12 cellular contexts compared by ENCODE assay signal in genomic region chr2:158931577-158931976, GRCh38. TPM values are rescaled to one million over a fixed set of nuclear protein-coding genes. Genes with fewer than 3 reads are reported as not detected.
A peak's percentile ranks its signal among the peaks of the same experiment; 100 is the strongest.
DNase-seq lines count a peak whose midpoint lies in the region; ATAC-seq and TF ChIP-seq lines count a peak whose summit lies in the region.
"Had no signal": no experiment of that assay in that cellular context is flagged by ENCODE, and none has a peak within 500 bp of the region (broad histone marks: within the 10 kb centered on the region; RNA-seq: fewer than 3 reads in every experiment).

No MANE protein-coding gene starts in this region.

- no peaks in the 10 kb centered on the region for H3K36me3 Mint-ChIP-seq in type B pancreatic cell
- no peaks in the 10 kb centered on the region for H3K36me3 Mint-ChIP-seq in activated CD4-positive, alpha-beta memory T cell treated with anti-CD3 and anti-CD28 coated beads, Interleukin-2, amount 10 ng/mL, durations not matched to agents 7 days and 5 days (ENCODE audit: low read depth)

- no peaks in the 10 kb centered on the region for H3K27me3 ChIP-seq in thyroid gland

- no peaks in the 10 kb centered on the region for H3K27me3 Mint-ChIP-seq in type B pancreatic cell
- H3K27me3 Mint-ChIP-seq in activated CD4-positive, alpha-beta memory T cell treated with anti-CD3 and anti-CD28 coated beads, Interleukin-2, amount 10 ng/mL, durations not matched to agents 7 days and 5 days, result peaks cover 5% of the 10 kb centered on the region

- intact Hi-C loops in thyroid gland (cut with DNase I), result no loop called here

- H3K4me1 ChIP-seq in thyroid gland, result peaks cover 16 to 28% of the 10 kb centered on the region in 2 donors
- H3K4me1 ChIP-seq: parathyroid adenoma had no signal

- no peaks in the 10 kb centered on the region for H3K36me3 ChIP-seq in thyroid gland

- ATAC-seq in SK-N-SH treated with all-trans-retinoic acid at 6 μM for 48 hours, result peak; percentile 97
- ATAC-seq: HepG2 had no signal

- no peak for TF ChIP-seq CTCF in fibroblast of villous mesenchyme (IDR thresholded peaks at IDR 0.05; ENCODE audit: insufficient read depth, low read depth, low read length)
- TF ChIP-seq CTCF in type B pancreatic cell (conservative IDR thresholded peaks at IDR 0.05), result no peak
- TF ChIP-seq CTCF in thyroid gland (IDR thresholded peaks at IDR 0.05), result no peak

- peaks cover 12% of the 10 kb centered on the region for H3K9me3 Mint-ChIP-seq in type B pancreatic cell
- H3K9me3 Mint-ChIP-seq in activated CD4-positive, alpha-beta memory T cell treated with anti-CD3 and anti-CD28 coated beads, Interleukin-2, amount 10 ng/mL, durations not matched to agents 7 days and 5 days, result peaks cover 5% of the 10 kb centered on the region

- peaks cover 13% of the 10 kb centered on the region for H3K4me1 Mint-ChIP-seq in type B pancreatic cell (ENCODE audit: unreplicated experiment)
- peaks cover 12% of the 10 kb centered on the region for H3K4me1 Mint-ChIP-seq in activated CD4-positive, alpha-beta memory T cell treated with anti-CD3 and anti-CD28 coated beads, Interleukin-2, amount 10 ng/mL, durations not matched to agents 7 days and 5 days

- 27 to 29% methylated on average over 2 of the region's 2 CpGs for WGBS in thyroid gland, 2 donors

- peak overlapping the region; percentile 32 for H3K4me3 Mint-ChIP-seq in type B pancreatic cell
- no peak overlapping the region for H3K4me3 Mint-ChIP-seq in activated CD4-positive, alpha-beta memory T cell treated with anti-CD3 and anti-CD28 coated beads, Interleukin-2, amount 10 ng/mL, durations not matched to agents 7 days and 5 days

- POLR2A ChIA-PET in activated CD4-positive, alpha-beta memory T cell treated with anti-CD3 and anti-CD28 coated beads, Interleukin-2, amount 10 ng/mL, durations not matched to agents 7 days and 5 days (lab: Charles Lee), result no interaction called here

- H3K27ac ChIP-seq in thyroid gland, result no peak overlapping the region
- H3K27ac ChIP-seq: parathyroid adenoma, PC-9 had no signal

- H3K4me3 ChIP-seq in fibroblast of villous mesenchyme (ENCODE audit: low read depth, low read length) (no peak overlapping the region), thyroid gland (replicated peaks in 1 of 3) (no peak overlapping the region)
- H3K4me3 ChIP-seq: PC-9 had no signal

- no peak overlapping the region for H3K27ac Mint-ChIP-seq in type B pancreatic cell
- H3K27ac Mint-ChIP-seq in activated CD4-positive, alpha-beta memory T cell treated with anti-CD3 and anti-CD28 coated beads, Interleukin-2, amount 10 ng/mL, durations not matched to agents 7 days and 5 days, result no peak overlapping the region

- TF ChIP-seq POLR2A in thyroid gland (IDR thresholded peaks at IDR 0.05), result no peak

- no peaks in the 10 kb centered on the region for H3K9me3 ChIP-seq in thyroid gland

- CTCF ChIA-PET in activated CD4-positive, alpha-beta memory T cell treated with anti-CD3 and anti-CD28 coated beads, Interleukin-2, amount 10 ng/mL, durations not matched to agents 7 days and 5 days (lab: Charles Lee), result no interaction called here

- DNase-seq in SIG-M5 treated with dmso at 0.1 percent for 504 hours (lab: John Stamatoyannopoulos, UW; ENCODE audit: unreplicated experiment) (peak; percentile 16), SIG-M5 (lab: John Stamatoyannopoulos, UW) (no peak), fibroblast of villous mesenchyme (ENCODE audit: low read depth) (peak; percentile 55), type B pancreatic cell (ENCODE audit: extremely low spot score, unreplicated experiment) (no peak), DMS79 (lab: John Stamatoyannopoulos, UW) (no peak), thyroid gland (no peak)
- no peak for DNase-seq in activated CD4-positive, alpha-beta memory T cell treated with anti-CD3 and anti-CD28 coated beads, Interleukin-2, amount 10 ng/mL, durations not matched to agents 7 days and 5 days
- DNase-seq: NCI-H2029, PC-9 had no signal

TF ChIP-seq in SK-N-SH treated with all-trans-retinoic acid at 6 μM for 48 hours, 23 proteins besides CTCF, POLR2A, EP300 and RAD21:
- no peak for TF ChIP-seq GLIS3 (CRISPR knock-in tag; IDR thresholded peaks at IDR 0.05)
- no peak for TF ChIP-seq PATZ1 (CRISPR knock-in tag; IDR thresholded peaks at IDR 0.05; ENCODE audit: borderline replicate concordance)
- no peak for TF ChIP-seq CSDC2 (CRISPR knock-in tag; IDR thresholded peaks at IDR 0.05)
- no peak for TF ChIP-seq ZNF70 (CRISPR knock-in tag; IDR thresholded peaks at IDR 0.05)
- no peak for TF ChIP-seq ZFP30 (CRISPR knock-in tag; IDR thresholded peaks at IDR 0.05)
- no peak for TF ChIP-seq ZNF8 (CRISPR knock-in tag; IDR thresholded peaks at IDR 0.05)
- no peak for TF ChIP-seq ZNF565 (CRISPR knock-in tag; conservative IDR thresholded peaks at IDR 0.05; ENCODE audit: low read depth)
- no peak for TF ChIP-seq ARNTL (CRISPR knock-in tag; IDR thresholded peaks at IDR 0.05; ENCODE audit: borderline replicate concordance, low read depth)
- no peak for TF ChIP-seq ISL1 (CRISPR knock-in tag; IDR thresholded peaks at IDR 0.05)
- no peak for TF ChIP-seq PPARA (CRISPR knock-in tag; IDR thresholded peaks at IDR 0.05; ENCODE audit: borderline replicate concordance)
- no peak for TF ChIP-seq POU6F1 (CRISPR knock-in tag; IDR thresholded peaks at IDR 0.05; ENCODE audit: borderline replicate concordance, low read depth)
- TF ChIP-seq TOX (CRISPR knock-in tag; IDR thresholded peaks at IDR 0.05; ENCODE audit: borderline replicate concordance), result no peak
- TF ChIP-seq OSR1 (CRISPR knock-in tag; IDR thresholded peaks at IDR 0.05), result no peak
- TF ChIP-seq CSRNP3 (CRISPR knock-in tag; IDR thresholded peaks at IDR 0.05), result no peak
- TF ChIP-seq ESRRG (CRISPR knock-in tag; IDR thresholded peaks at IDR 0.05), result no peak
- no peak for TF ChIP-seq ZC3H10 (CRISPR knock-in tag; IDR thresholded peaks at IDR 0.05)
- no peak for TF ChIP-seq RARB (CRISPR knock-in tag; IDR thresholded peaks at IDR 0.05)
- no peak for TF ChIP-seq SNAI2 (CRISPR knock-in tag; IDR thresholded peaks at IDR 0.05)
- no peak for TF ChIP-seq BACH2 (CRISPR knock-in tag; IDR thresholded peaks at IDR 0.05; ENCODE audit: borderline replicate concordance)
- TF ChIP-seq CREB5 (CRISPR knock-in tag; IDR thresholded peaks at IDR 0.05; ENCODE audit: low read depth), result no peak

RNA-seq across cellular contexts. Expression of gene TANC1, which starts 36.9 kb away (rescaled TPM):
- 49.9 and 74.7 TPM in 2 replicates for total RNA-seq in fibroblast of villous mesenchyme
- total RNA-seq in type B pancreatic cell (ENCODE audit: low replicate concordance), result 56.9 and 138 TPM in 2 replicates
- total RNA-seq in activated CD4-positive, alpha-beta memory T cell treated with anti-CD3 and anti-CD28 coated beads, Interleukin-2, amount 10 ng/mL, durations not matched to agents 7 days and 5 days, result under 1 TPM; 0.48 to 0.55 TPM
- 10 to 100 TPM; 51.1 to 93.8 (median 63.6) TPM for total RNA-seq in thyroid gland

Comparison
In these comparisons a context has a peak if more than half of its experiments do, and no peak if none do; other contexts are left out.
1. DNase-seq: peak in SIG-M5 treated with dmso at 0.1 percent for 504 hours (single experiment) and fibroblast of villous mesenchyme (single experiment); none in SIG-M5 (single experiment), type B pancreatic cell (single experiment), activated CD4-positive, alpha-beta memory T cell treated with anti-CD3 and anti-CD28 coated beads, Interleukin-2, amount 10 ng/mL, durations not matched to agents 7 days and 5 days (single experiment), DMS79 (single experiment) and thyroid gland (0 of 2).
2. RNA of gene TANC1, which starts 36.9 kb away (total RNA-seq): 49.9 to 74.7 TPM in fibroblast of villous mesenchyme, 51.1 to 93.8 TPM in thyroid gland and 56.9 to 138 TPM in type B pancreatic cell; 0.48 to 0.55 TPM in activated CD4-positive, alpha-beta memory T cell treated with anti-CD3 and anti-CD28 coated beads, Interleukin-2, amount 10 ng/mL, durations not matched to agents 7 days and 5 days; every median in the first group is over 10 times any median in the second.